9 cellular contexts compared by ENCODE assay signal in the genomic region with DNA sequence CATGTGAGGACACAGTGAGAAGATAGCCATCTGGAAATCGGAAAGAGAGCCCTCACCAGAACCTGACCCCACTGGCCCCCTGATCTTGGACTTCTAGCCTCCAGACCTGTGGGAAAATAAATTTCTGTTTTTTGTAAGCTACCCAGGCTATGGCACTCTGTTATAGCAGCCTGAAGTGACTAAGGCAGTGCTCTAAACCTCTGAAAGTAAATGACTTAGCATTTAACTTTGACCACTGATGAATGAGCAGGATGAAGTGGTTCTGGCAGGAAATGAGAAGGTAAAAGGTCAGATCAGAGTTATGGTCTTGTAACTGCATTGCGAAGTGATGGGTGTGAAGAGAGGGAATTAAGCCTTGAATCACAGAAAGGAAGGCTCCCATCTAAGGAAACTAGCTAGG. TPM values are rescaled to one million over a fixed set of nuclear protein-coding genes. Genes with fewer than 3 reads are reported as not detected.
DNase-seq lines count a peak whose midpoint lies in the region; ATAC-seq and TF ChIP-seq lines count a peak whose summit lies in the region.
"Had no signal": no experiment of that assay in that cellular context is flagged by ENCODE, and none has a peak within 500 bp of the region (broad histone marks: within the 10 kb centered on the region; RNA-seq: fewer than 3 reads in every experiment).

No MANE protein-coding gene starts in this region.

- no peak overlapping the region for H3K27ac Mint-ChIP-seq in stimulated activated memory B cell treated with anti-CD40 and anti-IgM and Interleukin-4, amounts not matched to agents 10 μg/mL and 1 μg/mL and 100 μg/mL, for 72 hours
- H3K27ac Mint-ChIP-seq in osteocyte (ENCODE audit: unreplicated experiment), result no peak overlapping the region

- TF ChIP-seq POLR2A in esophagus muscularis mucosa (IDR thresholded peaks at IDR 0.05; ENCODE audit: low read depth), result no peak

- no peaks in the 10 kb centered on the region for H3K9me3 Mint-ChIP-seq in stimulated activated memory B cell treated with anti-CD40 and anti-IgM and Interleukin-4, amounts not matched to agents 10 μg/mL and 1 μg/mL and 100 μg/mL, for 72 hours
- H3K9me3 Mint-ChIP-seq in osteocyte (ENCODE audit: unreplicated experiment), result no peaks in the 10 kb centered on the region

- peaks cover 4 to 13% (median 6%) of the 10 kb centered on the region in 4 donors for H3K4me1 ChIP-seq in esophagus muscularis mucosa

- ATAC-seq in GM19324 (IDR thresholded peaks at IDR 0.05; ENCODE audit: low FRiP score, unreplicated experiment), result peak; percentile 43
- ATAC-seq in HG03108 (IDR thresholded peaks at IDR 0.05; ENCODE audit: unreplicated experiment), result peak; percentile 69
- ATAC-seq in stimulated activated memory B cell treated with anti-CD40 and anti-IgM and Interleukin-4, amounts not matched to agents 10 μg/mL and 1 μg/mL and 100 μg/mL, for 72 hours, result peak; percentile 75

- DNase-seq in amniotic epithelial cell (ENCODE audit: low read depth) (peak; percentile 94), esophagus muscularis mucosa (ENCODE audit: extremely low spot score) (no peak), NCI-H82 treated with DMSO at 0.1 percent for 48 hours (lab: John Stamatoyannopoulos, UW; ENCODE audit: unreplicated experiment) (no peak), osteocyte (ENCODE audit: extremely low spot score, unreplicated experiment) (no peak)
- DNase-seq: NCI-H1092 treated with DMSO at 0.1 percent for 48 hours, sigmoid colon had no signal

- TF ChIP-seq EP300 in esophagus muscularis mucosa (IDR thresholded peaks at IDR 0.05), result no peak

- no peaks in the 10 kb centered on the region for H3K36me3 ChIP-seq in esophagus muscularis mucosa
- H3K36me3 ChIP-seq: sigmoid colon had no signal

- peaks cover 12% of the 10 kb centered on the region for H3K4me1 Mint-ChIP-seq in stimulated activated memory B cell treated with anti-CD40 and anti-IgM and Interleukin-4, amounts not matched to agents 10 μg/mL and 1 μg/mL and 100 μg/mL, for 72 hours
- peaks cover 6% of the 10 kb centered on the region for H3K4me1 Mint-ChIP-seq in osteocyte (ENCODE audit: unreplicated experiment)

- no peak overlapping the region for H3K27ac ChIP-seq in esophagus muscularis mucosa (replicated peaks in 1 of 4)
- H3K27ac ChIP-seq: sigmoid colon had no signal

- H3K4me3 ChIP-seq in esophagus muscularis mucosa, result no peak overlapping the region
- H3K4me3 ChIP-seq: sigmoid colon had no signal

- intact Hi-C loops in esophagus muscularis mucosa (cut with DNase I), result no loop called here

- H3K27me3 Mint-ChIP-seq in stimulated activated memory B cell treated with anti-CD40 and anti-IgM and Interleukin-4, amounts not matched to agents 10 μg/mL and 1 μg/mL and 100 μg/mL, for 72 hours, result no peaks in the 10 kb centered on the region
- no peaks in the 10 kb centered on the region for H3K27me3 Mint-ChIP-seq in osteocyte (ENCODE audit: unreplicated experiment)

- 55% methylated on average over 2 of the region's 2 CpGs for WGBS in esophagus muscularis mucosa

- H3K4me3 Mint-ChIP-seq in stimulated activated memory B cell treated with anti-CD40 and anti-IgM and Interleukin-4, amounts not matched to agents 10 μg/mL and 1 μg/mL and 100 μg/mL, for 72 hours, result no peak overlapping the region
- no peak overlapping the region for H3K4me3 Mint-ChIP-seq in osteocyte (ENCODE audit: unreplicated experiment)

- H3K27me3 ChIP-seq in esophagus muscularis mucosa, result no peaks in the 10 kb centered on the region
- H3K27me3 ChIP-seq: sigmoid colon had no signal

- H3K9me3 ChIP-seq in esophagus muscularis mucosa, result no peaks in the 10 kb centered on the region
- H3K9me3 ChIP-seq: sigmoid colon had no signal

- TF ChIP-seq CTCF in esophagus muscularis mucosa (IDR thresholded peaks at IDR 0.05) (no peak), osteocyte (IDR thresholded peaks at IDR 0.05) (no peak)

- no peaks in the 10 kb centered on the region for H3K36me3 Mint-ChIP-seq in stimulated activated memory B cell treated with anti-CD40 and anti-IgM and Interleukin-4, amounts not matched to agents 10 μg/mL and 1 μg/mL and 100 μg/mL, for 72 hours
- no peaks in the 10 kb centered on the region for H3K36me3 Mint-ChIP-seq in osteocyte (ENCODE audit: unreplicated experiment)

RNA-seq across cellular contexts. Expression of gene GPAT3, which starts 17.0 kb away (rescaled TPM):
- total RNA-seq in esophagus muscularis mucosa (1 to 10 TPM; 3.7 to 7.5 (median 5.4) TPM), osteocyte (not detected in 2 replicates)
